In the genomic region with DNA sequence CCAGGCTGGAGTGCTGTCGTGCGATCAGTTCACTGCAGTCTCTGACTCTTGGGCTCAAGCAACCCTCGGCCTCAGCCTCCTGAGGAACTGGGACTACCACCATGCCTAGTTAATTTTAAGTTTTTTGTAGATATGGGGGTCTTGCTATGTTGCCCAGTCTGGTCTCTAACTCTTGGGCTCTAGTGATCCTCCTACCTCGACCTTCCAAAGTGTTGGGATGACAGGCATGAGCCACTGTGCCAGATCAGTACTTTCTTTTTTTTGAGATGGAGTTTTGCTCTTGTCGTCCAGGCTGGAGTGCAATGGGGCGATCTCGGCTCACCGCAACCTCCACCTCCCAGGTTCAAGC, we compare ENCODE assay signal across 12 cellular contexts. TPM values are rescaled to one million over a fixed set of nuclear protein-coding genes. Genes with fewer than 3 reads are reported as not detected.
DNase-seq lines count a peak whose midpoint lies in the region; ATAC-seq, FAIRE-seq and TF ChIP-seq lines count a peak whose summit lies in the region.
"Had no signal": no experiment of that assay in that cellular context is flagged by ENCODE, and none has a peak within 500 bp of the region (broad histone marks: within the 10 kb centered on the region; RNA-seq: fewer than 3 reads in every experiment).

No MANE protein-coding gene starts in this region.

- 91 to 92% methylated on average over 8 of the region's 8 CpGs for WGBS in sigmoid colon, 2 donors

- POLR2A ChIA-PET in CD4-positive, alpha-beta T cell (lab: Charles Lee): interaction anchor here (0.6 to 7.3 kb wide), 15 partner anchors 11 to 162 kb away, joined by 3 to 144 read pairs (median 6); partner anchors contain the start of genes ANKRD34A, HJV, LIX1L and NUDT17

- no peak for TF ChIP-seq EP300 in sigmoid colon (IDR thresholded peaks at IDR 0.05)

- no peak for TF ChIP-seq POLR2A in sigmoid colon (IDR thresholded peaks at IDR 0.05)

- no peaks in the 10 kb centered on the region for H3K9me3 ChIP-seq in CD4-positive, alpha-beta T cell (ENCODE audit: control insufficient read depth, low read length)
- H3K9me3 ChIP-seq in T-helper 17 cell (ENCODE audit: control insufficient read depth, low read length, poor library complexity, severe bottlenecking) (no peaks in the 10 kb centered on the region), right atrium auricular region (no peaks in the 10 kb centered on the region), sigmoid colon (no peaks in the 10 kb centered on the region)

- no peaks in the 10 kb centered on the region for H3K9me3 Mint-ChIP-seq in CD4-positive, alpha-beta T cell
- H3K9me3 Mint-ChIP-seq: activated CD4-positive, alpha-beta T cell treated with anti-CD3 and anti-CD28 coated beads, Interleukin-2, amount 10 ng/mL, durations not matched to agents 7 days and 5 days had no signal

- H3K27ac Mint-ChIP-seq in CD4-positive, alpha-beta T cell: peak overlapping the region; percentile 86
- peak overlapping the region; percentile 97 for H3K27ac Mint-ChIP-seq in T-helper 17 cell

- no peaks in the 10 kb centered on the region for H3K27me3 Mint-ChIP-seq in CD4-positive, alpha-beta T cell
- H3K27me3 Mint-ChIP-seq in T-helper 17 cell: no peaks in the 10 kb centered on the region
- H3K27me3 Mint-ChIP-seq: activated CD4-positive, alpha-beta T cell treated with anti-CD3 and anti-CD28 coated beads, Interleukin-2, amount 10 ng/mL, durations not matched to agents 7 days and 5 days had no signal

- CTCF ChIA-PET in CD4-positive, alpha-beta T cell (lab: Charles Lee): interaction anchor here (0.6 to 5.2 kb wide), 25 partner anchors 9 to 162 kb away, joined by 3 to 151 read pairs (median 4); partner anchors contain the start of genes ANKRD34A, ANKRD35, HJV and NUDT17

- no peak for DNase-seq in CD4-positive, alpha-beta T cell
- DNase-seq in T-helper 17 cell (no peak), right atrium auricular region (ENCODE audit: low spot score) (no peak), sigmoid colon (peak; percentile 66), NCI-H446 treated with DMSO at 0.1 percent for 48 hours (lab: John Stamatoyannopoulos, UW) (no peak), urothelium cell line (ENCODE audit: low spot score) (no peak), SK-N-DZ (ENCODE audit: low spot score) (no peak)

- intact Hi-C loops in CD4-positive, alpha-beta T cell (cut with DNase I, micrococcal nuclease): loop anchor here (1.0 to 5.0 kb wide), 4 partner anchors 10 to 161 kb away; partner anchors contain the start of gene PEX11B (in 1 of the 2)
- intact Hi-C loops in sigmoid colon (cut with DNase I): loop anchor here (1.0 kb wide), 1 partner anchor 30 kb away; no protein-coding TSS in a partner anchor

- H3K4me1 Mint-ChIP-seq in CD4-positive, alpha-beta T cell (ENCODE audit: low read depth): peaks cover 46% of the 10 kb centered on the region
- H3K4me1 Mint-ChIP-seq in T-helper 17 cell: peaks cover 33% of the 10 kb centered on the region

- TF ChIP-seq CTCF in CD4-positive, alpha-beta T cell (IDR thresholded peaks at IDR 0.05): no peak
- TF ChIP-seq CTCF in right atrium auricular region (IDR thresholded peaks at IDR 0.05) (no peak), sigmoid colon (IDR thresholded peaks at IDR 0.05) (no peak)

- no peak overlapping the region for H3K4me3 Mint-ChIP-seq in CD4-positive, alpha-beta T cell
- H3K4me3 Mint-ChIP-seq in T-helper 17 cell: no peak overlapping the region

- H3K27ac ChIP-seq in CD4-positive, alpha-beta T cell (ENCODE audit: low read depth, low read length): no peak overlapping the region
- H3K27ac ChIP-seq in right atrium auricular region (peak overlapping the region; percentile 75 to 84), sigmoid colon (peak overlapping the region; percentile 80 to 83 (median 82))

- no peak overlapping the region for H3K4me3 ChIP-seq in right atrium auricular region
- H3K4me3 ChIP-seq in sigmoid colon: no peak overlapping the region

- no peaks in the 10 kb centered on the region for H3K36me3 Mint-ChIP-seq in CD4-positive, alpha-beta T cell (ENCODE audit: low read depth)
- H3K36me3 Mint-ChIP-seq in T-helper 17 cell (ENCODE audit: low read depth): peaks cover 5% of the 10 kb centered on the region

- FAIRE-seq in urothelium cell line (lab: Jason Lieb, UNC): no peak
- FAIRE-seq: small intestine had no signal

- H3K36me3 ChIP-seq in right atrium auricular region (no peaks in the 10 kb centered on the region), sigmoid colon (no peaks in the 10 kb centered on the region)

- no peak for ATAC-seq in CD4-positive, alpha-beta T cell (ENCODE audit: poor library complexity)
- no peak for ATAC-seq in T-helper 17 cell
- ATAC-seq in HG03378 (IDR thresholded peaks at IDR 0.05; ENCODE audit: unreplicated experiment): no peak

- H3K4me1 ChIP-seq in right atrium auricular region (peaks cover 0 to 8% of the 10 kb centered on the region in 2 donors), sigmoid colon (peaks cover 0 to 29% (median 23%) of the 10 kb centered on the region in 4 donors)

- H3K27me3 ChIP-seq in CD4-positive, alpha-beta T cell (ENCODE audit: control insufficient read depth, insufficient read depth, low read length): no peaks in the 10 kb centered on the region
- H3K27me3 ChIP-seq in right atrium auricular region (no peaks in the 10 kb centered on the region), sigmoid colon (no peaks in the 10 kb centered on the region)

RNA-seq across cellular contexts. Expression of gene TXNIP, which starts 11.4 kb away (rescaled TPM):
- 1,000 to 10,000 TPM; 1,317 to 1,358 TPM for total RNA-seq in CD4-positive, alpha-beta T cell
- 100 to 1,000 TPM; 567 to 927 TPM for total RNA-seq in T-helper 17 cell
- total RNA-seq in right atrium auricular region: 1,000 to 10,000 TPM in 1 of 2 donors, 100 to 1,000 TPM in 1; 898 to 1,186 TPM
- total RNA-seq in sigmoid colon: 1,000 to 10,000 TPM; 1,623 to 4,609 (median 1,842) TPM
- polyA plus RNA-seq in sigmoid colon: 100 to 1,000 TPM; 326 to 783 (median 548) TPM
- 124 and 144 TPM in 2 replicates for polyA plus RNA-seq in SK-N-DZ (2014; cell fraction: cytosol; rRNA removed)
- polyA plus RNA-seq in SK-N-DZ (2014; cell fraction: nucleus; rRNA removed): 185 and 202 TPM in 2 replicates

RNA-seq across cellular contexts. Expression of gene HJV, which starts 13.8 kb away (rescaled TPM):
- total RNA-seq in CD4-positive, alpha-beta T cell: not detected
- total RNA-seq in T-helper 17 cell (not detected), right atrium auricular region (100 to 1,000 TPM in 1 of 2 donors, 10 to 100 TPM in 1; 73.3 to 153 TPM), sigmoid colon (not detected)
- polyA plus RNA-seq in sigmoid colon: not detected
- polyA plus RNA-seq in SK-N-DZ (2014; cell fraction: cytosol; rRNA removed): not detected in 2 replicates
- polyA plus RNA-seq in SK-N-DZ (2014; cell fraction: nucleus; rRNA removed): not detected in 2 replicates
- total RNA-seq: activated CD4-positive, alpha-beta T cell treated with anti-CD3 and anti-CD28 coated beads, Interleukin-2, amount 10 ng/mL, durations not matched to agents 7 days and 5 days; frontal cortex had no signal
- polyA plus RNA-seq: neural cell, small intestine had no signal

RNA-seq across cellular contexts. Expression of gene POLR3GL, which starts 43.3 kb away (rescaled TPM):
- total RNA-seq in CD4-positive, alpha-beta T cell: 10 to 100 TPM; 17.2 to 17.8 TPM
- total RNA-seq in T-helper 17 cell (10 to 100 TPM; 22.2 to 24.1 TPM), right atrium auricular region (10 to 100 TPM; 36.4 to 45.2 TPM), sigmoid colon (10 to 100 TPM; 23.1 to 32.8 (median 27.4) TPM)
- polyA plus RNA-seq in sigmoid colon: 10 to 100 TPM; 35.9 to 47.4 (median 40.9) TPM
- polyA plus RNA-seq in SK-N-DZ (2014; cell fraction: cytosol; rRNA removed): 9.5 and 10.6 TPM in 2 replicates
- 7.5 and 11.4 TPM in 2 replicates for polyA plus RNA-seq in SK-N-DZ (2014; cell fraction: nucleus; rRNA removed)

RNA-seq across cellular contexts. Expression of gene ANKRD34A, which starts 43.4 kb away (rescaled TPM):
- total RNA-seq in CD4-positive, alpha-beta T cell: under 1 TPM; 0.42 to 0.47 TPM
- total RNA-seq in T-helper 17 cell: 1 to 10 TPM in 1 of 2 donors, under 1 TPM in 1; 0.70 to 1.7 TPM
- total RNA-seq in right atrium auricular region: 1 to 10 TPM; 1.5 to 3.4 TPM
- total RNA-seq in sigmoid colon: 1 to 10 TPM in 2 of 4 donors, under 1 TPM in 2; 0.33 to 1.9 (median 1.0) TPM
- under 1 TPM in 1 of 3 donors, not detected in 2; 0.41 TPM for polyA plus RNA-seq in sigmoid colon
- 0.55 and 0.71 TPM in 2 replicates for polyA plus RNA-seq in SK-N-DZ (2014; cell fraction: cytosol; rRNA removed)
- polyA plus RNA-seq in SK-N-DZ (2014; cell fraction: nucleus; rRNA removed): 0.46 and 0.58 TPM in 2 replicates

RNA-seq across cellular contexts. Expression of gene LIX1L, which starts 49.9 kb away (rescaled TPM):
- total RNA-seq in CD4-positive, alpha-beta T cell: 10 to 100 TPM; 21.4 to 21.5 TPM
- total RNA-seq in T-helper 17 cell (10 to 100 TPM; 36.6 to 44.1 TPM), right atrium auricular region (10 to 100 TPM; 26.6 to 36.6 TPM), sigmoid colon (10 to 100 TPM; 26.9 to 42.5 (median 36.0) TPM)
- polyA plus RNA-seq in sigmoid colon: 1 to 10 TPM; 1.4 to 8.7 (median 3.0) TPM
- polyA plus RNA-seq in SK-N-DZ (2014; cell fraction: cytosol; rRNA removed): 22.4 and 25.6 TPM in 2 replicates
- polyA plus RNA-seq in SK-N-DZ (2014; cell fraction: nucleus; rRNA removed): 3.5 and 6.5 TPM in 2 replicates

Comparison
In these comparisons a context has a peak if more than half of its experiments do, and no peak if none do; other contexts are left out.
1. RNA of gene HJV, which starts 13.8 kb away (total RNA-seq): 73.3 to 153 TPM in right atrium auricular region; not detected in CD4-positive, alpha-beta T cell, not detected in T-helper 17 cell and not detected in sigmoid colon; every median in the first group is over 10 times any median in the second.